In genomic region chr7:155456772-155457543, GRCh38 we compare ENCODE assay signal across 8 cellular contexts. TPM values are rescaled to one million over a fixed set of nuclear protein-coding genes. Genes with fewer than 3 reads are reported as not detected.
DNase-seq lines count a peak whose midpoint lies in the region; TF ChIP-seq lines count a peak whose summit lies in the region.

No MANE protein-coding gene starts in this region.

- no peak overlapping the region for H3K27ac Mint-ChIP-seq in chondrocyte (ENCODE audit: unreplicated experiment)

- TF ChIP-seq CTCF in chondrocyte (IDR thresholded peaks at IDR 0.05), result no peak

- H3K36me3 Mint-ChIP-seq in chondrocyte (ENCODE audit: low read depth), result no peaks in the 10 kb centered on the region

- H3K9me3 Mint-ChIP-seq in chondrocyte (ENCODE audit: low read depth), result no peaks in the 10 kb centered on the region

- H3K4me1 Mint-ChIP-seq in chondrocyte (ENCODE audit: low read depth), result peaks cover 16% of the 10 kb centered on the region

- H3K4me3 Mint-ChIP-seq in chondrocyte (ENCODE audit: unreplicated experiment), result peak overlapping the region; percentile 67

- H3K27me3 Mint-ChIP-seq in chondrocyte (ENCODE audit: low read depth), result peaks cover 62% of the 10 kb centered on the region

- DNase-seq in stimulated activated naive CD4-positive, alpha-beta T cell treated with Interleukin-2 at 50 U/mL for 16 hours (lab: John Stamatoyannopoulos, UW), result peak; percentile 18
- DNase-seq in stimulated activated naive CD4-positive, alpha-beta T cell (lab: John Stamatoyannopoulos, UW), result no peak
- DNase-seq in NOMO-1 (lab: John Stamatoyannopoulos, UW; ENCODE audit: unreplicated experiment in 2 of 2), result peak; percentile 24 to 55
- no peak for DNase-seq in chondrocyte (ENCODE audit: low spot score)
- DNase-seq in left kidney (ENCODE audit: low read depth, low spot score), result peak; percentile 92
- DNase-seq in stimulated activated CD4-positive, alpha-beta T cell treated with anti-CD3 and anti-CD28 coated beads, Interleukin-2, amount 100 ng/mL, for 4 hours (ENCODE audit: low read depth), result peak; percentile 35
- DNase-seq in HCEC 1CT, result no peak
- no peak for DNase-seq in effector CD4-positive, alpha-beta T cell

RNA-seq across cellular contexts. Expression of gene EN2, which starts 1.0 kb away (rescaled TPM):
- total RNA-seq in chondrocyte, result 0.15 to 0.99 TPM (median 0.15 TPM) in 3 replicates

Comparison
In these comparisons a context has a peak if more than half of its experiments do, and no peak if none do; other contexts are left out.
1. DNase-seq: peak in stimulated activated naive CD4-positive, alpha-beta T cell treated with Interleukin-2 at 50 U/mL for 16 hours (single experiment), NOMO-1 (2 of 2), left kidney (single experiment) and stimulated activated CD4-positive, alpha-beta T cell treated with anti-CD3 and anti-CD28 coated beads, Interleukin-2, amount 100 ng/mL, for 4 hours (single experiment); none in stimulated activated naive CD4-positive, alpha-beta T cell (0 of 6), chondrocyte (single experiment), HCEC 1CT (single experiment) and effector CD4-positive, alpha-beta T cell (single experiment).